ENCODE assay signal across 32 cellular contexts in the genomic region with DNA sequence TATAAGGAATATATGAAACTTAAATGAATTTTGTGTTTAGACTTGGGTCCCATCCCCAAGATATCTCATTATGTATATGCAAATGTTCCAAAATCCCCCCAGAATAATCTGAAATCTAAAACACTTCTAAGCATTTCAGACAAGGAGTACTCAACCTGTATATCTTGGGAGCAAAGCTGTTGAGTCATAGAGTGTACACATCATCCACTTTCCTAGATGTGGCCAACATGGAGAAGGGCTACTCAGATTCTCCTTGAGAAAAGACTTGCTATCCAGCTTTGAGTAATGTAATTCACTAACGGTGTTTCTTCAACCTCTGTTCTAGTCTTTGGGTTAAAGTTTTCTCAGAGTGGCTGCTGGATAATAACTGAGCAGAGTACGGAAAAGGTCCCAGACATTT.
"Had no signal": no experiment of that assay in that cellular context is flagged by ENCODE, and none has a peak within 500 bp of the region (broad histone marks: within the 10 kb centered on the region; RNA-seq: fewer than 3 reads in every experiment).

No MANE protein-coding gene starts in this region.

- H3K79me2 ChIP-seq: hepatocyte had no signal

- H3K36me3 ChIP-seq: brain microvascular endothelial cell, gastroesophageal sphincter, heart right ventricle had no signal

- DNase-seq: activated CD4-positive, alpha-beta memory T cell treated with anti-CD3 and anti-CD28 coated beads, Interleukin-2, amount 10 ng/mL, durations not matched to agents 7 days and 5 days; activated CD4-positive, alpha-beta T cell treated with anti-CD3 and anti-CD28 coated beads for 1 hour; activated CD4-positive, alpha-beta T cell treated with anti-CD3 and anti-CD28 coated beads for 4 hours; activated CD4-positive, alpha-beta T cell treated with anti-CD3 and anti-CD28 coated beads, Interleukin-2, amount 10 ng/mL, durations not matched to agents 7 days and 5 days; activated CD4-positive, alpha-beta T cell treated with anti-CD3 and anti-CD28 coated beads, Interleukin-2, amount 50 U/mL, for 4 hours; activated CD8-positive, alpha-beta memory T cell treated with anti-CD3 and anti-CD28 coated beads, Interleukin-2, amount 50 U/mL, for 48 hours; activated gamma-delta T cell; activated naive CD4-positive, alpha-beta T cell; activated naive CD4-positive, alpha-beta T cell treated with anti-CD3 and anti-CD28 coated beads, Interleukin-2, amount 10 ng/mL, durations not matched to agents 7 days and 5 days; activated naive CD8-positive, alpha-beta T cell treated with anti-CD3 and anti-CD28 coated beads, Interleukin-2, amount 10 ng/mL, durations not matched to agents 7 days and 5 days; activated T-cell treated with anti-CD3 and anti-CD28 coated beads for 4 hours; activated T-cell treated with anti-CD3 and anti-CD28 coated beads, Interleukin-2, amount 50 U/mL, for 24 hours; activated T-cell treated with anti-CD3 and anti-CD28 coated beads, Interleukin-2, amount 50 U/mL, for 72 hours; anterior cingulate cortex; brain microvascular endothelial cell; caudate nucleus; cortex of kidney; dermis blood vessel endothelial cell; effector CD8-positive, alpha-beta T cell; foreskin melanocyte; heart right ventricle; T-helper 2 cell had no signal

- H3K4me1 ChIP-seq: gastroesophageal sphincter, heart right ventricle had no signal

- FAIRE-seq: astrocyte, colon, endometrium, endothelial cell of umbilical vein had no signal

- H3K9me3 ChIP-seq: gastroesophageal sphincter, heart right ventricle had no signal

- H3K27me3 ChIP-seq: brain microvascular endothelial cell, gastroesophageal sphincter, heart right ventricle, hepatocyte had no signal

- H3K4me3 ChIP-seq: gastroesophageal sphincter, heart right ventricle, hepatocyte had no signal

- H3K4me2 ChIP-seq: hepatocyte had no signal

- ATAC-seq: activated naive CD4-positive, alpha-beta T cell treated with anti-CD3 and anti-CD28 coated beads, Interleukin-2, amount 50 U/mL, for 72 hours; activated T-cell treated with anti-CD3 and anti-CD28 coated beads, Interleukin-2, amount 50 U/mL, for 72 hours; esophagus mucosa; gastroesophageal sphincter; heart right ventricle; WTC11 had no signal

- H2AFZ ChIP-seq: hepatocyte had no signal

- H3K27ac ChIP-seq: brain microvascular endothelial cell, gastroesophageal sphincter, heart right ventricle, hepatocyte, VCaP had no signal
